ENCODE assay signal across 9 cellular contexts in the genomic region with DNA sequence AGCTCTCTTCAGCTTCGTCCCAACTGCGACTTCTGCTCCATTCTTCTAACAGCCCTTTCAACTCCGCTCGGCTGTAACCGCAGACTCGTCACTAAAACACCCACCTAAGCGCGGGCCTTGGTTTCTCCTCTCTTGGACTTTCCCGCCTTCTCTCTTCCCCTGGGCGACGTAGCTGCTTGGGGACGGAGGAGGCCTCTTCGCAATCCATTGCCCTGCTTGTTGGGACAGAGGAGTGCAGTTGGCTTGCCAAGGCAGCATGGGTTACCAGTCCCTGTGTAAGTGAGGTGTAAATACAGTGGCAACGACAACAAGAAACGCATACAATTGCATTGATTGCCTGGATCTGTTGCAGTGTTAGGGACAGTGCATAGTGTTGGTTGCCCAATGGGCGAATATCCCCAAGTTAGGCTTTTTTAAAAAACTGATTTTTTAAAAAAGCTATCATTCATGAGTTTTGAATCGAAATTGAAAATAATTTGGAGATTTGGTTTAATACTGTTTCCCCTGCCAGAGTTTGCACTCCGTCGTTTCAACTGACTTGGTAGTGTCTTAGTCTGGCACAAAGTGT. TPM values are rescaled to one million over a fixed set of nuclear protein-coding genes. Genes with fewer than 3 reads are reported as not detected.
DNase-seq lines count a peak whose midpoint lies in the region; ATAC-seq, FAIRE-seq and TF ChIP-seq lines count a peak whose summit lies in the region.
"Had no signal": no experiment of that assay in that cellular context is flagged by ENCODE, and none has a peak within 500 bp of the region (broad histone marks: within the 10 kb centered on the region; RNA-seq: fewer than 3 reads in every experiment).

No MANE protein-coding gene starts in this region.

- no peak for TF ChIP-seq CTCF in PC-9 (conservative IDR thresholded peaks at IDR 0.05)

- H3K36me3 ChIP-seq in PC-9 (ENCODE audit: low read depth) (0 out of 2 replicates have a peak, but pooled peaks cover 18% of the 10 kb centered on the region), iPS-15b (ENCODE audit: control insufficient read depth, insufficient read depth, low read length) (no peaks in the 10 kb centered on the region)

- H3K27ac Mint-ChIP-seq in activated naive CD4-positive, alpha-beta T cell treated with anti-CD3 and anti-CD28 coated beads, Interleukin-2, amount 50 U/mL, for 72 hours: peak overlapping the region; percentile 79 to 98

- H3K9me3 ChIP-seq in PC-9 (ENCODE audit: insufficient read depth, low read depth) (no peaks in the 10 kb centered on the region), iPS-15b (ENCODE audit: control insufficient read depth, insufficient read depth, low read length) (no peaks in the 10 kb centered on the region)

- no peaks in the 10 kb centered on the region for H3K9me2 ChIP-seq in PC-9 (ENCODE audit: insufficient read depth)

- TSS peak; percentile 73 for BruUV-seq in PC-9 (replicated peaks; lab: Mats Ljungman, UMichigan)

- H3F3A ChIP-seq in PC-9 (ENCODE audit: insufficient read depth, low read depth): peaks cover 16% of the 10 kb centered on the region; the same call in 1 of the 2 replicates

- H3K4me1 ChIP-seq in PC-9 (replicated peaks; ENCODE audit: insufficient read depth) (peaks cover 15% of the 10 kb centered on the region), iPS-15b (ENCODE audit: control insufficient read depth, insufficient read depth, low read length) (peaks cover 9% of the 10 kb centered on the region)

- POLR2A ChIA-PET in PC-9 (lab: Charles Lee; ENCODE audit: unreplicated experiment): interaction anchor here (0.5 to 0.6 kb wide), 2 partner anchors 209 to 1270 kb away, joined by 3 to 7 read pairs; no protein-coding TSS in a partner anchor

- no peak for FAIRE-seq in GM18507 (lab: Jason Lieb, UNC)
- FAIRE-seq: colon had no signal

- peaks cover 38% of the 10 kb centered on the region for H3K79me2 ChIP-seq in PC-9 (ENCODE audit: low read depth)

- H3K27me3 ChIP-seq in PC-9 (ENCODE audit: insufficient read depth, low read depth) (no peaks in the 10 kb centered on the region), iPS-15b (ENCODE audit: control insufficient read depth, insufficient read depth, low read length) (no peaks in the 10 kb centered on the region)

- H3K27ac ChIP-seq in PC-9: peak overlapping the region; percentile 93

- intact Hi-C loops in PC-9 (cut with micrococcal nuclease; ENCODE audit: unreplicated experiment): loop anchor here (1.0 to 10.0 kb wide), 4 partner anchors 37 to 391 kb away; a partner anchor contains a TSS

- H3K9ac ChIP-seq in iPS-15b (ENCODE audit: low read depth, low read length): peak overlapping the region; percentile 29

- peak overlapping the region; percentile 82 for H2AFZ ChIP-seq in PC-9

- no peaks in the 10 kb centered on the region for H4K20me1 ChIP-seq in PC-9 (ENCODE audit: insufficient read depth)

- CTCF ChIA-PET in PC-9 (lab: Charles Lee): interaction anchor here (0.6 kb wide), 1 partner anchor 11 kb away, joined by 3 read pairs; no protein-coding TSS in a partner anchor

- ATAC-seq in HG02870 (IDR thresholded peaks at IDR 0.05; ENCODE audit: unreplicated experiment): peak; percentile 45
- peak; percentile 66 to 75 for ATAC-seq in activated naive CD4-positive, alpha-beta T cell treated with anti-CD3 and anti-CD28 coated beads, Interleukin-2, amount 50 U/mL, for 72 hours

- peak; percentile 30 for DNase-seq in GM18507 (ENCODE audit: extremely low spot score, insufficient read length, low read depth)
- DNase-seq in PC-9: no peak
- DNase-seq in activated naive CD4-positive, alpha-beta T cell treated with anti-CD3 and anti-CD28 coated beads, Interleukin-2, amount 50 U/mL, for 72 hours (ENCODE audit: low spot score in 2 of 2): no peak
- peak; percentile 82 for DNase-seq in stimulated activated CD4-positive, alpha-beta T cell treated with anti-CD3 and anti-CD28 coated beads, Interleukin-4, amount 100 ng/mL, for 24 hours
- no peak for DNase-seq in NCI-H526 (lab: John Stamatoyannopoulos, UW)
- DNase-seq in NCI-H510A (lab: John Stamatoyannopoulos, UW): no peak

- H3K4me3 ChIP-seq in PC-9 (peak overlapping the region; percentile 85), iPS-15b (ENCODE audit: low read depth, low read length) (peak overlapping the region; percentile 84)

- peaks cover 0 to 10% of the 10 kb centered on the region in 2 donors for H3K9me3 Mint-ChIP-seq in activated naive CD4-positive, alpha-beta T cell treated with anti-CD3 and anti-CD28 coated beads, Interleukin-2, amount 50 U/mL, for 72 hours

- peak overlapping the region; percentile 99 for H3K4me2 ChIP-seq in PC-9

- H3K36me3 Mint-ChIP-seq in activated naive CD4-positive, alpha-beta T cell treated with anti-CD3 and anti-CD28 coated beads, Interleukin-2, amount 50 U/mL, for 72 hours: peaks cover 31 to 58% of the 10 kb centered on the region in 2 donors

RNA-seq across cellular contexts. Expression of a gene that starts 0.5 kb away (rescaled TPM):
- total RNA-seq in PC-9 (2021): 54.3 and 63.0 TPM in 2 replicates
- total RNA-seq in activated naive CD4-positive, alpha-beta T cell treated with anti-CD3 and anti-CD28 coated beads, Interleukin-2, amount 50 U/mL, for 72 hours: 100 to 1,000 TPM; 138 to 180 TPM

Comparison
In these comparisons a context has a peak if more than half of its experiments do, and no peak if none do; other contexts are left out.
1. DNase-seq: peak in GM18507 (single experiment) and stimulated activated CD4-positive, alpha-beta T cell treated with anti-CD3 and anti-CD28 coated beads, Interleukin-4, amount 100 ng/mL, for 24 hours (single experiment); none in PC-9 (0 of 2), activated naive CD4-positive, alpha-beta T cell treated with anti-CD3 and anti-CD28 coated beads, Interleukin-2, amount 50 U/mL, for 72 hours (0 of 2), NCI-H526 (0 of 2) and NCI-H510A (single experiment).